1 cellular context compared by ENCODE assay signal in genomic region chr14:91142214-91142668, GRCh38.
TF ChIP-seq lines count a peak whose summit lies in the region.

No MANE protein-coding gene starts in this region.

TF ChIP-seq in GM12878, 131 proteins besides CTCF, POLR2A, EP300 and RAD21 (continued from another document):
- TF ChIP-seq RCOR1 (conservative IDR thresholded peaks at IDR 0.05; ENCODE audit: low read depth, low read length) (0 out of 2 replicates have a peak, but pooled peaks have one; percentile 29), SRF (IDR thresholded peaks at IDR 0.05; ENCODE audit: low read depth in 2 of 2, low read length in 2 of 2) (no peak), STAT3 (IDR thresholded peaks at IDR 0.05; ENCODE audit: low read depth, low read length) (no peak), YY1 (IDR thresholded peaks at IDR 0.05; ENCODE audit: low read depth, low read length) (peak; percentile 19; the same call in 1 of the 2 replicates), SP1 (IDR thresholded peaks at IDR 0.05; ENCODE audit: low read depth, low read length) (no peak), PRDM15 (CRISPR knock-in tag; IDR thresholded peaks at IDR 0.05) (no peak), SPI1 (IDR thresholded peaks at IDR 0.05; ENCODE audit: borderline replicate concordance, insufficient read depth, low read depth, low read length) (peak; percentile 35; the same call in 1 of the 2 replicates)
TF ChIP-seq in GM12878: peak in this region for 10.
